Comparison of ENCODE assay signal across 1 cellular context in the genomic region with DNA sequence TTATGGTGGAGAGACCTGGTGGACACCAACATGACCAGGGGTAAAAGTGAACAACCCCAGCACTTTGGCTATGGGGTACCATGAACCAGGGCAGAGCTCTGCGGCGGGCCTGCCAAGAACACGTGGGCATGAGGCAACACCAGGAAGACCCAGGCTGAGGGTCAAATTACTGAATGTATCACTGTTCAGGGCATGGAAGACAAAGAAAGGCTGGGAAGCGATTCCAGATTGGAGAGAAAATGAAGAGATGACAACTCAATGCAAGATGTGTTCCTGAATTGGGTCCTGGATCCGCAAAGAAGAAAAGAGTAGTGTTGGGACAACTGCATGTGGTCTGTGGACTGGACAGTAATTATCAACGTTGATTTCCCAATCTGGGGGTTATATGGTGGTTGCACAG.
TF ChIP-seq lines count a peak whose summit lies in the region.

No MANE protein-coding gene starts in this region.

TF ChIP-seq in SK-N-SH, 30 proteins besides CTCF, POLR2A, EP300 and RAD21 (continued from another document):
- TF ChIP-seq REST (IDR thresholded peaks at IDR 0.05; ENCODE audit: low read depth, low read length): no peak
- no peak for TF ChIP-seq POLR2AphosphoS5 (IDR thresholded peaks at IDR 0.05; ENCODE audit: low read depth, low read length)
- no peak for TF ChIP-seq JUND (IDR thresholded peaks at IDR 0.05)
- TF ChIP-seq, protein P1, sequence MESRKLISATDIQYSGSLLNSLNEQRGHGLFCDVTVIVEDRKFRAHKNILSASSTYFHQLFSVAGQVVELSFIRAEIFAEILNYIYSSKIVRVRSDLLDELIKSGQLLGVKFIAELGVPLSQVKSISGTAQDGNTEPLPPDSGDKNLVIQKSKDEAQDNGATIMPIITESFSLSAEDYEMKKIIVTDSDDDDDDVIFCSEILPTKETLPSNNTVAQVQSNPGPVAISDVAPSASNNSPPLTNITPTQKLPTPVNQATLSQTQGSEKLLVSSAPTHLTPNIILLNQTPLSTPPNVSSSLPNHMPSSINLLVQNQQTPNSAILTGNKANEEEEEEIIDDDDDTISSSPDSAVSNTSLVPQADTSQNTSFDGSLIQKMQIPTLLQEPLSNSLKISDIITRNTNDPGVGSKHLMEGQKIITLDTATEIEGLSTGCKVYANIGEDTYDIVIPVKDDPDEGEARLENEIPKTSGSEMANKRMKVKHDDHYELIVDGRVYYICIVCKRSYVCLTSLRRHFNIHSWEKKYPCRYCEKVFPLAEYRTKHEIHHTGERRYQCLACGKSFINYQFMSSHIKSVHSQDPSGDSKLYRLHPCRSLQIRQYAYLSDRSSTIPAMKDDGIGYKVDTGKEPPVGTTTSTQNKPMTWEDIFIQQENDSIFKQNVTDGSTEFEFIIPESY (IDR thresholded peaks at IDR 0.05; ENCODE audit: borderline replicate concordance, low read depth): no peak
- TF ChIP-seq FOXM1 (IDR thresholded peaks at IDR 0.05; ENCODE audit: low read depth): no peak
- TF ChIP-seq PBX3 (IDR thresholded peaks at IDR 0.05): no peak
- TF ChIP-seq MEF2A (IDR thresholded peaks at IDR 0.05; ENCODE audit: borderline replicate concordance, low read depth): no peak
- TF ChIP-seq SMC3 (IDR thresholded peaks at IDR 0.05; ENCODE audit: low read depth, low read length): no peak
- no peak for TF ChIP-seq TAF1 (IDR thresholded peaks at IDR 0.05; ENCODE audit: borderline replicate concordance, low read depth, low read length)
- no peak for TF ChIP-seq RCOR1 (IDR thresholded peaks at IDR 0.05; ENCODE audit: low read length)
- TF ChIP-seq NFIC (IDR thresholded peaks at IDR 0.05; ENCODE audit: borderline replicate concordance): no peak
- TF ChIP-seq, protein P2, sequence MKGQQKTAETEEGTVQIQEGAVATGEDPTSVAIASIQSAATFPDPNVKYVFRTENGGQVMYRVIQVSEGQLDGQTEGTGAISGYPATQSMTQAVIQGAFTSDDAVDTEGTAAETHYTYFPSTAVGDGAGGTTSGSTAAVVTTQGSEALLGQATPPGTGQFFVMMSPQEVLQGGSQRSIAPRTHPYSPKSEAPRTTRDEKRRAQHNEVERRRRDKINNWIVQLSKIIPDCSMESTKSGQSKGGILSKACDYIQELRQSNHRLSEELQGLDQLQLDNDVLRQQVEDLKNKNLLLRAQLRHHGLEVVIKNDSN (IDR thresholded peaks at IDR 0.05; ENCODE audit: borderline replicate concordance, low read depth): no peak
